ENCODE assay signal across 1 cellular context in the genomic region with DNA sequence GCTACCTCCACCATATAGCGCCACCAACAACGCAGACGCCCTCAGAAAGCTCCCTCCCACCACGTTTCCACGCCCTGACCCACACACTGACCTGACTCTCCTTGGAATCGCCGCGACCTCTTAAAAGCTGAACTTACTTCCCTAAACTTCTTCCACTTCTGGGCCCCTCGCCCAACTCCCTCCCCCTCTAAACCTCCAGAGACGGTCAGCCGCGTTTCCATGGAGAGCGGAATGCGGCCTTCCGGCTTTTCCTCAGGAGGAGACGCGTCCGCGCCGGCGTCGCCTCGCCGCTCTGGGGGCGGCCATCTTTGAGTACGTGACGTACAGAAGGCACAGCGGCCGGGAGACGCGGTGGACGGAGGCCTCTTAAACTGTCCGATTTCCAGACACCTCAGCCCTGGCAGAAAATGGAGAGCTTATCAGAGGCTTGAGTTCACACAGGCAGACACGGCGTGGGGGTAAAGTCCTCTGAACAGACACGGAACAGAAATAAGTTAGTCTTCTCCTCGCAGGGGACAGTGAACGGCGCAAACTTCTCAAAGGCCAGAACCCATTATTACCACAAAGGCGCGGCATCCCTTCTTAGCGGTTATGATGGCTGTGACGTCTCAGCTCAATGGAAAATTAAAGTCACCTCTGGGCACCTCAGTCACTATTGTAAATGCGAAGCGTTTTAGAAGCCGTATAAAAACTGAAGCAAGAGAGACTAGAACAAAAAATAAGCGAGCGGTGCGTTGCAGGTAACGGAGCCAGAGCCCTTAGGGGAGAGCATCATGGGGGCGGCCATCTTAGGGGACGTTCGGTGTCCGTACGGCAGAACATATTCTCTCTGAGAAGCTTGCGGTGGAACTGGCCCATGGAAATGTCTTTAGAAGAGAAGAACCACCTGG.
TF ChIP-seq lines count a peak whose summit lies in the region.

Gene ZNF432, minus strand, starts transcription at position 235 of the 890 bp plus-strand sequence. CDS start 1,970 bp downstream, outside the sequence.

TF ChIP-seq in Ishikawa, 13 proteins besides CTCF, POLR2A, EP300 and RAD21 (continued from another document):
- TF ChIP-seq USF1 (IDR thresholded peaks at IDR 0.05) (no peak), YY1 (IDR thresholded peaks at IDR 0.05; ENCODE audit: low read depth) (peak; percentile 98), ZBTB7A (IDR thresholded peaks at IDR 0.05; ENCODE audit: low read depth) (no peak), NFIC (IDR thresholded peaks at IDR 0.05) (no peak), MAX (IDR thresholded peaks at IDR 0.05) (peak; percentile 38), TAF1 (IDR thresholded peaks at IDR 0.05; ENCODE audit: low read depth) (no peak; the same call in 1 of the 2 replicates), FOXM1 (IDR thresholded peaks at IDR 0.05; ENCODE audit: borderline replicate concordance, low read depth) (no peak)
